ENCODE assay signal across 11 cellular contexts in genomic region chr7:37287093-37287492, GRCh38.
DNase-seq lines count a peak whose midpoint lies in the region; ATAC-seq lines count a peak whose summit lies in the region.
"Had no signal": no experiment of that assay in that cellular context is flagged by ENCODE, and none has a peak within 500 bp of the region (broad histone marks: within the 10 kb centered on the region; RNA-seq: fewer than 3 reads in every experiment).

No MANE protein-coding gene starts in this region.

- H3K27me3 ChIP-seq in naive thymus-derived CD4-positive, alpha-beta T cell (ENCODE audit: control insufficient read depth in 2 of 2, insufficient read depth in 2 of 2, low read length in 2 of 2), result no peaks in the 10 kb centered on the region

- H3K36me3 ChIP-seq in naive thymus-derived CD4-positive, alpha-beta T cell (ENCODE audit: control insufficient read depth in 2 of 3, insufficient read depth in 3 of 3, low read length in 3 of 3), result no peaks in the 10 kb centered on the region

- H3K4me3 ChIP-seq in naive thymus-derived CD4-positive, alpha-beta T cell (ENCODE audit: low read length), result no peak overlapping the region

- H3K27me3 Mint-ChIP-seq in naive thymus-derived CD4-positive, alpha-beta T cell, result no peaks in the 10 kb centered on the region

- H3K27ac ChIP-seq in naive thymus-derived CD4-positive, alpha-beta T cell (ENCODE audit: low read depth, low read length), result no peak overlapping the region

- H3K27ac Mint-ChIP-seq in naive thymus-derived CD4-positive, alpha-beta T cell, result peak overlapping the region in 7 of 9 donors; percentile 50 to 79 (median 66)

- H3K4me1 Mint-ChIP-seq in naive thymus-derived CD4-positive, alpha-beta T cell, result peaks cover 36 to 74% (median 63%) of the 10 kb centered on the region in 7 donors

- peak; percentile 5 for DNase-seq in NCI-H146 (lab: John Stamatoyannopoulos, UW)
- no peak for DNase-seq in NCI-H146 treated with DMSO at 0.1 percent for 48 hours (lab: John Stamatoyannopoulos, UW; ENCODE audit: unreplicated experiment)
- DNase-seq in NCI-H526 treated with DMSO at 0.1 percent for 48 hours (lab: John Stamatoyannopoulos, UW), result peak; percentile 89
- DNase-seq in naive thymus-derived CD4-positive, alpha-beta T cell, result no peak
- DNase-seq in NCI-H1694 (lab: John Stamatoyannopoulos, UW), result no peak
- no peak for DNase-seq in activated CD4-positive, CD25-positive, alpha-beta regulatory T cell treated with anti-CD3 and anti-CD28 coated beads, Interleukin-2, amount 50 U/mL, for 72 hours
- DNase-seq in stimulated activated naive CD8-positive, alpha-beta T cell treated with anti-CD3 and anti-CD28 coated beads, Interleukin-15, Interleukin-2, amounts not matched to agents 100 U/mL and 50 U/mL, for 24 hours, result no peak
- DNase-seq: 8988T, KBM-7 had no signal

- POLR2A ChIA-PET in naive thymus-derived CD4-positive, alpha-beta T cell (lab: Charles Lee), result interaction anchor here (0.9 to 1.6 kb wide), 3 partner anchors 9 to 67 kb away, joined by 3 to 5 read pairs (median 4); no protein-coding TSS in a partner anchor

- peaks cover 0 to 11% (median 0%) of the 10 kb centered on the region in 11 donors for H3K9me3 Mint-ChIP-seq in naive thymus-derived CD4-positive, alpha-beta T cell
- H3K9me3 Mint-ChIP-seq: stimulated activated effector memory CD8-positive, alpha-beta T cell treated with anti-CD3 and anti-CD28 coated beads, Interleukin-12 subunit alpha, Interleukin-12 subunit beta, amount 100 ng/mL, for 72 hours had no signal

- peaks cover 0 to 13% (median 13%) of the 10 kb centered on the region in 5 donors for H3K36me3 Mint-ChIP-seq in naive thymus-derived CD4-positive, alpha-beta T cell

- intact Hi-C loops in naive thymus-derived CD4-positive, alpha-beta T cell (cut with micrococcal nuclease), result no loop called here

- H3K9me3 ChIP-seq in naive thymus-derived CD4-positive, alpha-beta T cell (ENCODE audit: control insufficient read depth in 2 of 3, low read length in 3 of 3), result no peaks in the 10 kb centered on the region

- CTCF ChIA-PET in naive thymus-derived CD4-positive, alpha-beta T cell (lab: Charles Lee), result interaction anchor here (1.1 to 1.6 kb wide), 5 partner anchors 46 to 213 kb away, joined by 3 to 6 read pairs (median 3); no protein-coding TSS in a partner anchor

- peaks cover 8 to 18% of the 10 kb centered on the region in 2 donors for H3K4me1 ChIP-seq in naive thymus-derived CD4-positive, alpha-beta T cell (ENCODE audit: control insufficient read depth in 2 of 2, insufficient read depth in 2 of 2, low read length in 2 of 2)

- H3K4me3 Mint-ChIP-seq in naive thymus-derived CD4-positive, alpha-beta T cell, result no peak overlapping the region
- H3K4me3 Mint-ChIP-seq: stimulated activated effector memory CD8-positive, alpha-beta T cell treated with anti-CD3 and anti-CD28 coated beads, Interleukin-12 subunit alpha, Interleukin-12 subunit beta, amount 100 ng/mL, for 72 hours had no signal

- ATAC-seq in HG02938 (IDR thresholded peaks at IDR 0.05; ENCODE audit: unreplicated experiment), result peak; percentile 64
- ATAC-seq in naive thymus-derived CD4-positive, alpha-beta T cell, result no peak
- no peak for ATAC-seq in stimulated activated naive CD8-positive, alpha-beta T cell treated with anti-CD3 and anti-CD28 coated beads, Interleukin-15, Interleukin-2, amounts not matched to agents 100 U/mL and 50 U/mL, for 24 hours
- ATAC-seq: stimulated activated effector memory CD8-positive, alpha-beta T cell treated with anti-CD3 and anti-CD28 coated beads, Interleukin-12 subunit alpha, Interleukin-12 subunit beta, amount 100 ng/mL, for 72 hours had no signal

Comparison
In these comparisons a context has a peak if more than half of its experiments do, and no peak if none do; other contexts are left out.
1. DNase-seq: peak in NCI-H146 (single experiment) and NCI-H526 treated with DMSO at 0.1 percent for 48 hours (single experiment); none in NCI-H146 treated with DMSO at 0.1 percent for 48 hours (single experiment), naive thymus-derived CD4-positive, alpha-beta T cell (0 of 9), NCI-H1694 (single experiment), activated CD4-positive, CD25-positive, alpha-beta regulatory T cell treated with anti-CD3 and anti-CD28 coated beads, Interleukin-2, amount 50 U/mL, for 72 hours (single experiment) and stimulated activated naive CD8-positive, alpha-beta T cell treated with anti-CD3 and anti-CD28 coated beads, Interleukin-15, Interleukin-2, amounts not matched to agents 100 U/mL and 50 U/mL, for 24 hours (single experiment).